Comparison of ENCODE assay signal across 26 cellular contexts in the genomic region with DNA sequence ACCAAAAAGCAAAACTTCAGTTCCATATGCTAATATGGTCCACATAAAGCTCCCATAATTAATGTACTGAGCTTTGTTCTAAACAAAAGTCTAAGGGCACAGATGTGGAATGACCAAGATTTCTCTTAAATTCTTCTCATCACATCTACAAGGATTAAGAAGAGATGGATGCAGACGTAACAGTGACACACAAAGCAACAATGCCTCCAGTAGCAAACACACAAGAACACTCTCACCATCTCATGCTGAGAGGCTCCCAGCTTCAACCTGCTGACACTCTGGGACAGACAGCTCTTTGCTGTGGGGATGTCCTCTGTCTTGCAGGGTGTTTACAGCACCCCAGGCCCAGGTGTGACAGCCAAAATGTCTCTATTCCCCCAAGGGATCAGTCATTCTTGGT.
"Had no signal": no experiment of that assay in that cellular context is flagged by ENCODE, and none has a peak within 500 bp of the region (broad histone marks: within the 10 kb centered on the region; RNA-seq: fewer than 3 reads in every experiment).

No MANE protein-coding gene starts in this region.

- H3K4me3 Mint-ChIP-seq: activated CD4-positive, alpha-beta T cell treated with anti-CD3 and anti-CD28 coated beads for 36 hours; activated CD8-positive, alpha-beta memory T cell treated with anti-CD3 and anti-CD28 coated beads, Interleukin-2, amount 10 ng/mL, durations not matched to agents 7 days and 5 days; activated CD8-positive, alpha-beta T cell treated with anti-CD3 and anti-CD28 coated beads, Interleukin-2, amount 10 ng/mL, durations not matched to agents 7 days and 5 days; activated naive CD8-positive, alpha-beta T cell; naive thymus-derived CD4-positive, alpha-beta T cell; neural crest cell; T-cell had no signal

- H3K27ac ChIP-seq: body of pancreas, cardiac muscle cell, esophagus muscularis mucosa, foreskin keratinocyte, heart left ventricle, tibial nerve had no signal

- H3K9me3 ChIP-seq: body of pancreas had no signal

- H3K4me1 Mint-ChIP-seq: neural crest cell had no signal

- H3K27me3 ChIP-seq: body of pancreas, cardiac muscle cell, esophagus muscularis mucosa, foreskin keratinocyte, heart left ventricle, tibial nerve had no signal

- H3K27ac Mint-ChIP-seq: activated CD4-positive, alpha-beta T cell treated with anti-CD3 and anti-CD28 coated beads for 36 hours; activated CD8-positive, alpha-beta memory T cell treated with anti-CD3 and anti-CD28 coated beads, Interleukin-2, amount 10 ng/mL, durations not matched to agents 7 days and 5 days; activated CD8-positive, alpha-beta T cell treated with anti-CD3 and anti-CD28 coated beads, Interleukin-2, amount 10 ng/mL, durations not matched to agents 7 days and 5 days; activated naive CD8-positive, alpha-beta T cell; naive thymus-derived CD4-positive, alpha-beta T cell; T-cell had no signal

- H3K27me3 Mint-ChIP-seq: activated CD4-positive, alpha-beta T cell treated with anti-CD3 and anti-CD28 coated beads for 36 hours; activated CD8-positive, alpha-beta memory T cell treated with anti-CD3 and anti-CD28 coated beads, Interleukin-2, amount 10 ng/mL, durations not matched to agents 7 days and 5 days; activated naive CD8-positive, alpha-beta T cell; naive thymus-derived CD4-positive, alpha-beta T cell; T-cell had no signal

- DNase-seq: activated CD4-positive, alpha-beta T cell treated with anti-CD3 and anti-CD28 coated beads for 36 hours; activated CD4-positive, CD25-positive, alpha-beta regulatory T cell; activated CD8-positive, alpha-beta memory T cell treated with anti-CD3 and anti-CD28 coated beads, Interleukin-2, amount 10 ng/mL, durations not matched to agents 7 days and 5 days; activated CD8-positive, alpha-beta T cell treated with anti-CD3 and anti-CD28 coated beads, Interleukin-2, amount 10 ng/mL, durations not matched to agents 7 days and 5 days; activated naive CD4-positive, alpha-beta T cell treated with Interleukin-2 at 50 U/mL for 16 hours; activated T-cell treated with anti-CD3 and anti-CD28 coated beads, Interleukin-2, amount 50 U/mL, for 48 hours; anterior cingulate cortex; body of pancreas; cerebellar nuclear complex; cortex of kidney; foreskin keratinocyte; heart left ventricle; left cardiac atrium; mammary epithelial cell; midbrain; naive thymus-derived CD4-positive, alpha-beta T cell; posterior cingulate gyrus; right cardiac atrium; stimulated activated CD4-positive, alpha-beta T cell treated with anti-CD3 and anti-CD28 coated beads, Interleukin-2, amount 100 ng/mL, for 48 hours; stimulated activated naive CD4-positive, alpha-beta T cell treated with Interleukin-2 at 50 U/mL for 16 hours; T-cell had no signal

- H3K4me3 ChIP-seq: body of pancreas, cardiac muscle cell, esophagus muscularis mucosa, heart left ventricle, tibial nerve had no signal

- H3K36me3 ChIP-seq: cardiac muscle cell had no signal

- H3K4me1 ChIP-seq: foreskin keratinocyte had no signal

- H3K9me3 Mint-ChIP-seq: neural crest cell had no signal
